ENCODE assay signal across 8 cellular contexts in the genomic region with DNA sequence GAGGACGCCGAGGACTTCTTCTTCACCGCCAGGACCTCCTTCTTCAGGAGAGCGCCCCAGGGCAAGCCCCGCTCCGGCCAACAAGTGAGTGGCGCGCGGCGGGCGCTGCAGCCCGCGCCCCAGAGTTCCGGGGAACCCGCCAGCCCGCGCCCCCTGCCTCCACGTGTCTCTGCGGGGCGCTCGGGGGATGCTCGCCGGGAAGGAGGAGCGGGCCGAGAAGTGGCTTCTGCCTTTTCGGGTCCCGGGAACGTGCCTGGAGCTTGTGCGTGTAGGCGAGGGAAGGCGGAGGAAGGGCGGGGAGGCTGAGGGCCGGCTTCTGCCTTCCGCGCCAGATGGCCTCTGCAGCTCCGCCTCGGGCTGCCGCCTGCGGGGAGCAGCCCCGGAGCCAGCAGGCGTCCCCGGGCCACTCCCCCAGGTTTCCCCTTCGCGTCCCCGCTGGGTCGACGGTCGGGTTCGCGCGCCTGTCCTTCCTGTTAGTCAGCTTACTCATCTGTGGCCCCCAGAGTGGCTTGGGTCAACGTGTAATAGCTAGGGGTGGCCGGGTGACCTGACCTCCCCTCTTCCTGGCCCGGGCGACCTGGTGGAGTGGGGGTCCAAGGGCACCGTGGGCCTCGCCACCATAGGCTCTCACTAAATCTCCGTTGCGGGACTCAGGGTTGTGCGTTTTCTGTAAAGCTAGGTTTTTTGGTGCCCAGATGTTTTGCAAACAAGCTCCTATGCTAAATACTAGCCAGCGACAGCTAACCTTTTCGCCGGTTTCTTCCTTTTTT. TPM values are rescaled to one million over a fixed set of nuclear protein-coding genes. Genes with fewer than 3 reads are reported as not detected.
DNase-seq lines count a peak whose midpoint lies in the region; ATAC-seq and TF ChIP-seq lines count a peak whose summit lies in the region.

No MANE protein-coding gene starts in this region.

- in situ Hi-C loops in ACHN (cut with HindIII; ENCODE audit: low pct_ligation_motif_present, low pct_unique_long_range_greater_than_20kb, low sequenced_read_pairs), result no loop called here

- peaks cover 43% of the 10 kb centered on the region for H3K4me1 Mint-ChIP-seq in activated CD8-positive, alpha-beta memory T cell treated with anti-CD3 and anti-CD28 coated beads, Interleukin-2, amount 10 ng/mL, durations not matched to agents 7 days and 5 days
- peaks cover 20 to 53% (median 52%) of the 10 kb centered on the region in 3 donors for H3K4me1 Mint-ChIP-seq in naive B cell
- H3K4me1 Mint-ChIP-seq in stimulated activated naive CD8-positive, alpha-beta T cell treated with anti-CD3 and anti-CD28 coated beads, Interleukin-15, amount 100 ng/mL, for 72 hours, result peaks cover 48% of the 10 kb centered on the region

- H3K9me3 Mint-ChIP-seq in activated CD8-positive, alpha-beta memory T cell treated with anti-CD3 and anti-CD28 coated beads, Interleukin-2, amount 10 ng/mL, durations not matched to agents 7 days and 5 days (ENCODE audit: low read depth), result no peaks in the 10 kb centered on the region
- H3K9me3 Mint-ChIP-seq in naive B cell, result no peaks in the 10 kb centered on the region
- H3K9me3 Mint-ChIP-seq in stimulated activated naive CD8-positive, alpha-beta T cell treated with anti-CD3 and anti-CD28 coated beads, Interleukin-15, amount 100 ng/mL, for 72 hours, result no peaks in the 10 kb centered on the region

- peak overlapping the region; percentile 87 for H3K27ac Mint-ChIP-seq in activated CD8-positive, alpha-beta memory T cell treated with anti-CD3 and anti-CD28 coated beads, Interleukin-2, amount 10 ng/mL, durations not matched to agents 7 days and 5 days
- peak overlapping the region; percentile 88 to 97 (median 96) for H3K27ac Mint-ChIP-seq in naive B cell
- peak overlapping the region; percentile 91 to 92 for H3K27ac Mint-ChIP-seq in stimulated activated naive CD8-positive, alpha-beta T cell treated with anti-CD3 and anti-CD28 coated beads, Interleukin-15, amount 100 ng/mL, for 72 hours

- H3K4me3 Mint-ChIP-seq in activated CD8-positive, alpha-beta memory T cell treated with anti-CD3 and anti-CD28 coated beads, Interleukin-2, amount 10 ng/mL, durations not matched to agents 7 days and 5 days, result peak overlapping the region; percentile 84
- H3K4me3 Mint-ChIP-seq in naive B cell, result peak overlapping the region; percentile 88 to 99 (median 96)
- peak overlapping the region; percentile 94 to 97 for H3K4me3 Mint-ChIP-seq in stimulated activated naive CD8-positive, alpha-beta T cell treated with anti-CD3 and anti-CD28 coated beads, Interleukin-15, amount 100 ng/mL, for 72 hours

- H3K36me3 Mint-ChIP-seq in activated CD8-positive, alpha-beta memory T cell treated with anti-CD3 and anti-CD28 coated beads, Interleukin-2, amount 10 ng/mL, durations not matched to agents 7 days and 5 days, result peaks cover 21% of the 10 kb centered on the region
- H3K36me3 Mint-ChIP-seq in naive B cell, result peaks cover 0 to 6% of the 10 kb centered on the region in 2 donors

- peak; percentile 39 for ATAC-seq in GM18520 (IDR thresholded peaks at IDR 0.05; ENCODE audit: unreplicated experiment)
- peak; percentile 40 for ATAC-seq in HG03039 (IDR thresholded peaks at IDR 0.05; ENCODE audit: unreplicated experiment)
- peak; percentile 61 for ATAC-seq in activated CD8-positive, alpha-beta memory T cell treated with anti-CD3 and anti-CD28 coated beads, Interleukin-2, amount 10 ng/mL, durations not matched to agents 7 days and 5 days
- ATAC-seq in naive B cell (ENCODE audit: low read depth in 2 of 2), result peak; percentile 62 to 65
- ATAC-seq in stimulated activated naive CD8-positive, alpha-beta T cell treated with anti-CD3 and anti-CD28 coated beads, Interleukin-15, amount 100 ng/mL, for 72 hours, result peak; percentile 70

- peak overlapping the region; percentile 84 for H3K4me3 ChIP-seq in epithelial cell of proximal tubule (ENCODE audit: low read depth, low read length)

- CTCF ChIA-PET in activated CD8-positive, alpha-beta memory T cell treated with anti-CD3 and anti-CD28 coated beads, Interleukin-2, amount 10 ng/mL, durations not matched to agents 7 days and 5 days (lab: Charles Lee), result interaction anchor here (1.1 to 4.8 kb wide), 9 partner anchors 15 to 90 kb away, joined by 3 to 36 read pairs (median 7); no protein-coding TSS in a partner anchor

- peak; percentile 71 for DNase-seq in ACHN
- DNase-seq in NCI-H69 (lab: John Stamatoyannopoulos, UW), result peak; percentile 97
- peak; percentile 89 for DNase-seq in activated CD8-positive, alpha-beta memory T cell treated with anti-CD3 and anti-CD28 coated beads, Interleukin-2, amount 10 ng/mL, durations not matched to agents 7 days and 5 days
- no peak for DNase-seq in epithelial cell of proximal tubule (ENCODE audit: low read depth)
- DNase-seq in naive B cell, result peak; percentile 76
- peak; percentile 80 to 83 for DNase-seq in stimulated activated naive CD8-positive, alpha-beta T cell treated with anti-CD3 and anti-CD28 coated beads, Interleukin-15, amount 100 ng/mL, for 72 hours

- TF ChIP-seq CTCF in epithelial cell of proximal tubule (conservative IDR thresholded peaks at IDR 0.05; ENCODE audit: low read depth, low read length), result no peak

- no peaks in the 10 kb centered on the region for H3K27me3 Mint-ChIP-seq in activated CD8-positive, alpha-beta memory T cell treated with anti-CD3 and anti-CD28 coated beads, Interleukin-2, amount 10 ng/mL, durations not matched to agents 7 days and 5 days
- no peaks in the 10 kb centered on the region for H3K27me3 Mint-ChIP-seq in naive B cell
- H3K27me3 Mint-ChIP-seq in stimulated activated naive CD8-positive, alpha-beta T cell treated with anti-CD3 and anti-CD28 coated beads, Interleukin-15, amount 100 ng/mL, for 72 hours, result no peaks in the 10 kb centered on the region

RNA-seq across cellular contexts. Expression of a gene that starts 0.6 kb away (rescaled TPM):
- total RNA-seq in activated CD8-positive, alpha-beta memory T cell treated with anti-CD3 and anti-CD28 coated beads, Interleukin-2, amount 10 ng/mL, durations not matched to agents 7 days and 5 days, result 10 to 100 TPM; 45.5 to 61.5 TPM
- 14.9 and 15.4 TPM in 2 replicates for total RNA-seq in epithelial cell of proximal tubule
- polyA plus RNA-seq in naive B cell (ENCODE audit: low read depth in 6 of 6), result 1 to 10 TPM; 3.2 to 7.8 (median 4.5) TPM
